33 cellular contexts compared by ENCODE assay signal in genomic region chr11:103961010-103961409, GRCh38.
DNase-seq lines count a peak whose midpoint lies in the region; ATAC-seq, FAIRE-seq and TF ChIP-seq lines count a peak whose summit lies in the region.
"Had no signal": no experiment of that assay in that cellular context is flagged by ENCODE, and none has a peak within 500 bp of the region (broad histone marks: within the 10 kb centered on the region; RNA-seq: fewer than 3 reads in every experiment).

No MANE protein-coding gene starts in this region.

- peak overlapping the region; percentile 48; the same call in 1 of the 2 replicates for H3K23ac ChIP-seq in IMR-90 (ENCODE audit: low read depth, low read length)

- peak overlapping the region; percentile 89; the same call in 1 of the 2 replicates for H3K14ac ChIP-seq in IMR-90 (replicated peaks; ENCODE audit: low read depth, low read length)

- ATAC-seq in IMR-90 (ENCODE audit: low read depth) (peak; percentile 70), GM18498 (IDR thresholded peaks at IDR 0.05; ENCODE audit: unreplicated experiment) (no peak)
- no peak for ATAC-seq in stimulated activated effector memory CD8-positive, alpha-beta T cell treated with anti-CD3 and anti-CD28 coated beads, Interleukin-12 subunit alpha, Interleukin-12 subunit beta, amount 100 ng/mL, for 72 hours
- ATAC-seq: gastrocnemius medialis, left ventricle myocardium superior, pancreas had no signal

- no peak overlapping the region for H3K4me3 Mint-ChIP-seq in stimulated activated effector memory CD8-positive, alpha-beta T cell treated with anti-CD3 and anti-CD28 coated beads, Interleukin-12 subunit alpha, Interleukin-12 subunit beta, amount 100 ng/mL, for 72 hours
- H3K4me3 Mint-ChIP-seq: activated CD4-positive, alpha-beta T cell treated with anti-CD3 and anti-CD28 coated beads, Interleukin-2, amount 10 ng/mL, durations not matched to agents 24 days and 14 days; nephron had no signal

- H3K18ac ChIP-seq in IMR-90 (ENCODE audit: low read depth, low read length): peak overlapping the region; percentile 97; the same call in 1 of the 2 replicates

- intact Hi-C loops in IMR-90 (cut with micrococcal nuclease): no loop called here

- DNase-seq in EH (ENCODE audit: low read depth): peak; percentile 59
- peak; percentile 88 for DNase-seq in IMR-90
- peak; percentile 93 for DNase-seq in bronchial epithelial cell (ENCODE audit: low read depth)
- DNase-seq in foreskin fibroblast: peak; percentile 63 to 74
- no peak for DNase-seq in suprapubic skin (ENCODE audit: low spot score in 2 of 2)
- DNase-seq in NOMO-1 (lab: John Stamatoyannopoulos, UW; ENCODE audit: unreplicated experiment in 2 of 2): no peak
- DNase-seq in stimulated activated effector memory CD8-positive, alpha-beta T cell treated with anti-CD3 and anti-CD28 coated beads, Interleukin-12 subunit alpha, Interleukin-12 subunit beta, amount 100 ng/mL, for 72 hours (ENCODE audit: low spot score in 2 of 2): no peak
- DNase-seq: activated CD4-positive, alpha-beta T cell treated with anti-CD3 and anti-CD28 coated beads, Interleukin-2, amount 10 ng/mL, durations not matched to agents 24 days and 14 days; activated naive CD4-positive, alpha-beta T cell; activated T-cell treated with anti-CD3 and anti-CD28 coated beads, Interleukin-2, amount 50 U/mL, for 48 hours; adrenal gland; dermis blood vessel endothelial cell; gastrocnemius medialis; GOT3; hypothalamus; left ventricle myocardium superior; NCI-H1694 treated with DMSO at 0.1 percent for 48 hours; NCI-H2171 treated with DMSO at 0.1 percent for 48 hours; NCI-H526; pancreas; RPMI8226; stimulated activated CD4-positive, alpha-beta T cell treated with anti-CD3 and anti-CD28 coated beads, Interleukin-4, amount 100 ng/mL, for 24 hours; stimulated activated naive CD4-positive, alpha-beta T cell treated with Interleukin-2 at 50 U/mL for 16 hours; thyroid gland had no signal

- no peak overlapping the region for H2AK9ac ChIP-seq in IMR-90 (replicated peaks; ENCODE audit: low read depth, low read length, poor library complexity)

- H3K36me3 Mint-ChIP-seq in stimulated activated effector memory CD8-positive, alpha-beta T cell treated with anti-CD3 and anti-CD28 coated beads, Interleukin-12 subunit alpha, Interleukin-12 subunit beta, amount 100 ng/mL, for 72 hours: no peaks in the 10 kb centered on the region

- peaks cover 7% of the 10 kb centered on the region for H3K4me1 Mint-ChIP-seq in stimulated activated effector memory CD8-positive, alpha-beta T cell treated with anti-CD3 and anti-CD28 coated beads, Interleukin-12 subunit alpha, Interleukin-12 subunit beta, amount 100 ng/mL, for 72 hours

- H2BK15ac ChIP-seq in IMR-90 (ENCODE audit: low read depth, low read length): peak overlapping the region; percentile 87; the same call in 2 of the 3 replicates

- H3K27me3 ChIP-seq in IMR-90 (ENCODE audit: control insufficient read depth, insufficient read depth, low read length): no peaks in the 10 kb centered on the region
- no peaks in the 10 kb centered on the region for H3K27me3 ChIP-seq in bronchial epithelial cell (ENCODE audit: control insufficient read depth, insufficient read depth, low read length)
- no peaks in the 10 kb centered on the region for H3K27me3 ChIP-seq in suprapubic skin
- H3K27me3 ChIP-seq: adrenal gland, gastrocnemius medialis, pancreas, right atrium auricular region, thyroid gland had no signal

- H3K27ac Mint-ChIP-seq in stimulated activated effector memory CD8-positive, alpha-beta T cell treated with anti-CD3 and anti-CD28 coated beads, Interleukin-12 subunit alpha, Interleukin-12 subunit beta, amount 100 ng/mL, for 72 hours: no peak overlapping the region
- H3K27ac Mint-ChIP-seq: activated CD4-positive, alpha-beta T cell treated with anti-CD3 and anti-CD28 coated beads, Interleukin-2, amount 10 ng/mL, durations not matched to agents 24 days and 14 days; nephron had no signal

- H2BK120ac ChIP-seq in IMR-90 (ENCODE audit: low read depth, low read length): peak overlapping the region; percentile 86

- H4K8ac ChIP-seq in IMR-90 (ENCODE audit: low read depth in 2 of 2, low read length in 2 of 2): peak overlapping the region; percentile 83 to 87; a peak in 3 of 4 replicates

- H3K4me3 ChIP-seq in IMR-90 (ENCODE audit: insufficient read depth, low read depth, low read length) (no peak overlapping the region), bronchial epithelial cell (ENCODE audit: low read depth, low read length) (no peak overlapping the region), foreskin fibroblast (ENCODE audit: low read depth in 1 of 2, low read length in 2 of 2) (no peak overlapping the region), suprapubic skin (no peak overlapping the region)
- H3K4me3 ChIP-seq: adrenal gland, gastrocnemius medialis, pancreas, right atrium auricular region, SK-N-MC, thyroid gland had no signal

- in situ Hi-C loops in IMR-90 (cut with MboI; ENCODE audit: low sequenced_read_pairs): no loop called here

- TF ChIP-seq POLR2A in IMR-90 (IDR thresholded peaks at IDR 0.05; ENCODE audit: low read depth, low read length) (no peak), suprapubic skin (IDR thresholded peaks at IDR 0.05) (no peak)

- H2BK20ac ChIP-seq in IMR-90 (ENCODE audit: low read depth, low read length): peak overlapping the region; percentile 87

- H3K27ac ChIP-seq in IMR-90 (ENCODE audit: insufficient read depth, low read length) (peak overlapping the region; percentile 84; the same call in 1 of the 2 replicates), suprapubic skin (no peak overlapping the region)
- H3K27ac ChIP-seq: adrenal gland, gastrocnemius medialis, KMS-11, pancreas, right atrium auricular region, SK-N-MC, thyroid gland, VCaP had no signal

- H3K4me1 ChIP-seq in IMR-90 (ENCODE audit: control insufficient read depth, insufficient read depth, low read length) (peaks cover 4% of the 10 kb centered on the region), suprapubic skin (no peaks in the 10 kb centered on the region)
- H3K4me1 ChIP-seq: adrenal gland, gastrocnemius medialis, pancreas, right atrium auricular region, thyroid gland had no signal

- no peak overlapping the region for H3K4me2 ChIP-seq in IMR-90 (ENCODE audit: low read depth, low read length)
- H3K4me2 ChIP-seq: KMS-11 had no signal

- no peak overlapping the region for H2AFZ ChIP-seq in IMR-90 (replicated peaks; ENCODE audit: low read length, poor library complexity)

- FAIRE-seq in bronchial epithelial cell (lab: Jason Lieb, UNC): no peak
- FAIRE-seq: endometrium, HTR-8/SVneo, islet of Langerhans, pancreas had no signal

- BruUV-seq in IMR-90 (replicated peaks; lab: Mats Ljungman, UMichigan): no TSS peak

- dilution Hi-C loops in IMR-90 (cut with HindIII; ENCODE audit: low sequenced_read_pairs, unreplicated experiment): no loop called here

- no peaks in the 10 kb centered on the region for H4K20me1 ChIP-seq in IMR-90 (ENCODE audit: insufficient read depth, low read length)

- peak overlapping the region; percentile 41; the same call in 1 of the 2 replicates for H3K56ac ChIP-seq in IMR-90 (ENCODE audit: extremely low read depth, insufficient read depth, low read length)

- H3K9me3 ChIP-seq in IMR-90 (ENCODE audit: control insufficient read depth, insufficient read depth, low read length) (peaks cover 5% of the 10 kb centered on the region; the same call in 1 of the 2 replicates), suprapubic skin (no peaks in the 10 kb centered on the region)
- H3K9me3 ChIP-seq: adrenal gland, gastrocnemius medialis, pancreas, right atrium auricular region, thyroid gland had no signal

- POLR2A ChIA-PET in IMR-90 (lab: Charles Lee; ENCODE audit: unreplicated experiment): no interaction called here

- no peaks in the 10 kb centered on the region for H3K36me3 ChIP-seq in IMR-90 (ENCODE audit: control insufficient read depth, insufficient read depth, low read length)
- H3K36me3 ChIP-seq in bronchial epithelial cell (ENCODE audit: control insufficient read depth, insufficient read depth, low read length): no peaks in the 10 kb centered on the region
- H3K36me3 ChIP-seq in suprapubic skin: no peaks in the 10 kb centered on the region
- H3K36me3 ChIP-seq: adrenal gland, gastrocnemius medialis, pancreas, right atrium auricular region, thyroid gland had no signal

- no peaks in the 10 kb centered on the region for H3K79me1 ChIP-seq in IMR-90 (ENCODE audit: low read depth in 1 of 2, low read length in 2 of 2)

- H3K9me3 Mint-ChIP-seq in stimulated activated effector memory CD8-positive, alpha-beta T cell treated with anti-CD3 and anti-CD28 coated beads, Interleukin-12 subunit alpha, Interleukin-12 subunit beta, amount 100 ng/mL, for 72 hours: peaks cover 4% of the 10 kb centered on the region
- H3K9me3 Mint-ChIP-seq: activated CD4-positive, alpha-beta T cell treated with anti-CD3 and anti-CD28 coated beads, Interleukin-2, amount 10 ng/mL, durations not matched to agents 24 days and 14 days had no signal

- H3K9ac ChIP-seq in IMR-90 (ENCODE audit: low read depth, low read length): no peak overlapping the region
- H3K9ac ChIP-seq: KMS-11 had no signal

- H4K91ac ChIP-seq in IMR-90 (ENCODE audit: insufficient read depth, low read depth, low read length): peak overlapping the region; percentile 88; the same call in 1 of the 2 replicates

- CTCF ChIA-PET in IMR-90 (lab: Yijun Ruan, JAX): no interaction called here

- TF ChIP-seq CTCF in IMR-90 (conservative IDR thresholded peaks at IDR 0.05; ENCODE audit: low read depth, low read length): no peak
- TF ChIP-seq CTCF in bronchial epithelial cell (IDR thresholded peaks at IDR 0.05; ENCODE audit: insufficient read depth, low read length, severe bottlenecking): no peak
- no peak for TF ChIP-seq CTCF in foreskin fibroblast (IDR thresholded peaks at IDR 0.05; ENCODE audit: low read depth, low read length)
- TF ChIP-seq CTCF in suprapubic skin (IDR thresholded peaks at IDR 0.05): no peak

- H3K9me1 ChIP-seq in IMR-90 (ENCODE audit: insufficient read depth, low read length): no peaks in the 10 kb centered on the region

- H2BK5ac ChIP-seq in IMR-90 (ENCODE audit: low read depth, low read length, poor library complexity, severe bottlenecking): peak overlapping the region; percentile 91

- TF ChIP-seq EP300 in suprapubic skin (IDR thresholded peaks at IDR 0.05): no peak

- no peak for TF ChIP-seq RAD21 in IMR-90 (IDR thresholded peaks at IDR 0.05; ENCODE audit: low read length)

- H4K5ac ChIP-seq in IMR-90 (ENCODE audit: low read depth, low read length): peak overlapping the region; percentile 79; the same call in 1 of the 2 replicates

- peak overlapping the region; percentile 83; the same call in 1 of the 2 replicates for H3K4ac ChIP-seq in IMR-90 (ENCODE audit: low read depth, low read length)

- H2AK5ac ChIP-seq in IMR-90 (ENCODE audit: low read depth, low read length): no peak overlapping the region; the same call in 1 of the 2 replicates

TF ChIP-seq in IMR-90, 13 proteins besides CTCF, POLR2A, EP300 and RAD21 (continues in another document):
- no peak for TF ChIP-seq RFX5 (IDR thresholded peaks at IDR 0.05; ENCODE audit: low read depth, low read length)

Comparison
In these comparisons a context has a peak if more than half of its experiments do, and no peak if none do; other contexts are left out.
1. DNase-seq: peak in EH (single experiment), IMR-90 (single experiment), bronchial epithelial cell (single experiment) and foreskin fibroblast (2 of 2); none in suprapubic skin (0 of 2), NOMO-1 (0 of 2) and stimulated activated effector memory CD8-positive, alpha-beta T cell treated with anti-CD3 and anti-CD28 coated beads, Interleukin-12 subunit alpha, Interleukin-12 subunit beta, amount 100 ng/mL, for 72 hours (0 of 2).